Comparison of ENCODE assay signal across 6 cellular contexts in the genomic region with DNA sequence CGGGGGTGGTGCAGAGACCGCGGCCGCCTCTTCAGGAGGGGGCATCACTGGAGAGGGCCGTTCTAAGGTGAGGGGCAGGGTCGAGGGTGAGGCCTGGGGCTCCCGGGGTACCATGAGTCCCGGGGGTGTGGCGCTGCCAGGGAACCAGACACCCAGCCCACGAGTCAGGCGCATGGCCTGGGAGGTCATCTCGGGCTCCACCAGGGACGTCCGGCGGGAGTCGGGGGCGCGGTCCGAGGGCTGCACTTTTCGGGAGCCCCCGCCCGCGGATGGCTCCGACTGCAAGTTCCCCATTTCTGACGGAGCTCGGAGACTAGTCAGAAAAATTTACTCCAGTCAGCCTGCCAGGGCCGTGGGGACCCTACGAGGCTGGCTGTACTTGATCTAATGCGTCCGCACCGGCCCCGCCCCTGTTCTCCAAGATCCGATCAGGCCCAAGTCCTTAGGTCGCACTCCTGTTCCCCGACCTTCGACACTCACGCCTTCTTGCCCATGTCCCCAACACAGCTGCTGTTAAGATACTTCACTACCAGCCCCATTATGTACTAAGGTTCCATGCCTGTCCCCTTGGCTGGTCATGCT. TPM values are rescaled to one million over a fixed set of nuclear protein-coding genes. Genes with fewer than 3 reads are reported as not detected.
DNase-seq lines count a peak whose midpoint lies in the region; ATAC-seq and TF ChIP-seq lines count a peak whose summit lies in the region.

No MANE protein-coding gene starts in this region.

- H3K4me1 ChIP-seq in Peyer's patch (peaks cover 4 to 40% (median 27%) of the 10 kb centered on the region in 4 donors), iPS DF 6.9 (ENCODE audit: control insufficient read depth, insufficient read depth, low read length) (peaks cover 6% of the 10 kb centered on the region; the same call in 1 of the 2 replicates)

- WGBS in iPS DF 6.9 (ENCODE audit: insufficient coverage, insufficient read length): no CpG with 5 or more reads among the region's 37 CpGs

- POLR2A ChIA-PET in AG04450 (lab: Yijun Ruan, JAX): interaction anchor here (0.5 to 3.5 kb wide), 5 partner anchors 9 to 232 kb away, joined by 4 to 49 read pairs (median 8); a partner anchor contains a TSS

- TF ChIP-seq CTCF in AG04450 (IDR thresholded peaks at IDR 0.05; ENCODE audit: low read depth, low read length) (no peak), Peyer's patch (IDR thresholded peaks at IDR 0.05) (no peak)

- H3K9me3 ChIP-seq in AG04450 (ENCODE audit: control insufficient read depth, insufficient read depth, low read length) (peaks cover 4% of the 10 kb centered on the region; the same call in 1 of the 2 replicates), Peyer's patch (no peaks in the 10 kb centered on the region), iPS DF 6.9 (ENCODE audit: control insufficient read depth, insufficient read depth, low read length) (no peaks in the 10 kb centered on the region)

- TF ChIP-seq POLR2A in Peyer's patch (IDR thresholded peaks at IDR 0.05): no peak

- CTCF ChIA-PET in AG04450 (lab: Charles Lee): interaction anchor here (1.0 to 1.8 kb wide), 7 partner anchors 12 to 485 kb away, joined by 3 to 37 read pairs (median 5); a partner anchor contains a TSS

- H3K4me3 ChIP-seq in AG04450 (ENCODE audit: low read depth, low read length) (peak overlapping the region; percentile 93), Peyer's patch (peak overlapping the region; percentile 33 to 74 (median 50)), iPS DF 6.9 (ENCODE audit: low read length) (peak overlapping the region; percentile 57; the same call in 1 of the 2 replicates)

- no peaks in the 10 kb centered on the region for H3K27me3 ChIP-seq in AG04450 (ENCODE audit: control insufficient read depth, insufficient read depth, low read length)
- H3K27me3 ChIP-seq in Peyer's patch: no peaks in the 10 kb centered on the region
- no peaks in the 10 kb centered on the region for H3K27me3 ChIP-seq in iPS DF 6.9 (ENCODE audit: control insufficient read depth, insufficient read depth, low read length)

- H3K27ac ChIP-seq in AG04450 (ENCODE audit: low read depth, low read length): no peak overlapping the region
- H3K27ac ChIP-seq in Peyer's patch: peak overlapping the region in 3 of 4 donors; percentile 70 to 95 (median 90)
- no peak overlapping the region for H3K27ac ChIP-seq in iPS DF 6.9 (ENCODE audit: low read length)

- H3K36me3 ChIP-seq in Peyer's patch: peaks cover 0 to 28% (median 0%) of the 10 kb centered on the region in 3 donors
- peaks cover 3% of the 10 kb centered on the region for H3K36me3 ChIP-seq in iPS DF 6.9 (ENCODE audit: control insufficient read depth, insufficient read depth, low read length)

- ATAC-seq in HG03135 (IDR thresholded peaks at IDR 0.05; ENCODE audit: unreplicated experiment): no peak
- no peak for ATAC-seq in GM18861 (IDR thresholded peaks at IDR 0.05; ENCODE audit: unreplicated experiment)

- DNase-seq in AG04450 (ENCODE audit: low read depth, low spot score): no peak
- peak in 2 of 3 donors; percentile 81 to 86 for DNase-seq in Peyer's patch
- no peak for DNase-seq in iPS DF 6.9 (ENCODE audit: low read depth, low spot score)
- no peak for DNase-seq in NCI-H187 treated with DMSO at 0.1 percent for 48 hours (lab: John Stamatoyannopoulos, UW)

RNA-seq across cellular contexts. Expression of a gene that starts 0.8 kb away (rescaled TPM):
- 0.15 and 0.27 TPM in 2 replicates for polyA plus RNA-seq in AG04450 (2011; rRNA removed)
- polyA minus RNA-seq in AG04450 (2011; rRNA and poly(A)+ RNA removed): 0.17 TPM in 1 of 2 replicates, not detected in the other
- total RNA-seq in Peyer's patch: 10 to 100 TPM in 1 of 4 donors, 1 to 10 TPM in 3; 2.5 to 10.1 (median 6.2) TPM

RNA-seq across cellular contexts. Expression of a gene that starts 1.4 kb away (rescaled TPM):
- 2.5 and 3.6 TPM in 2 replicates for polyA plus RNA-seq in AG04450 (2011; rRNA removed)
- polyA minus RNA-seq in AG04450 (2011; rRNA and poly(A)+ RNA removed): 5.0 and 8.6 TPM in 2 replicates
- 1 to 10 TPM in 2 of 4 donors, under 1 TPM in 1, not detected in 1; 0.88 to 5.9 (median 2.4) TPM for total RNA-seq in Peyer's patch

RNA-seq across cellular contexts. Expression of a gene that starts 12.7 kb away (rescaled TPM):
- 287 and 328 TPM in 2 replicates for polyA plus RNA-seq in AG04450 (2011; rRNA removed)
- 184 and 269 TPM in 2 replicates for polyA minus RNA-seq in AG04450 (2011; rRNA and poly(A)+ RNA removed)
- 100 to 1,000 TPM; 118 to 211 (median 164) TPM for total RNA-seq in Peyer's patch

RNA-seq across cellular contexts. Expression of a gene that starts 15.8 kb away (rescaled TPM):
- 5.0 and 7.9 TPM in 2 replicates for polyA plus RNA-seq in AG04450 (2011; rRNA removed)
- 4.0 and 5.4 TPM in 2 replicates for polyA minus RNA-seq in AG04450 (2011; rRNA and poly(A)+ RNA removed)
- total RNA-seq in Peyer's patch: 10 to 100 TPM; 28.9 to 76.8 (median 48.1) TPM

RNA-seq across cellular contexts. Expression of a gene that starts 39.0 kb away (rescaled TPM):
- polyA plus RNA-seq in AG04450 (2011; rRNA removed): not detected in 2 replicates
- not detected in 2 replicates for polyA minus RNA-seq in AG04450 (2011; rRNA and poly(A)+ RNA removed)
- total RNA-seq in Peyer's patch: 1 to 10 TPM in 2 of 4 donors, under 1 TPM in 2; 0.70 to 9.1 (median 1.7) TPM

Comparison
In these comparisons a context has a peak if more than half of its experiments do, and no peak if none do; other contexts are left out.
1. DNase-seq: peak in Peyer's patch (2 of 3); none in AG04450 (single experiment), iPS DF 6.9 (single experiment) and NCI-H187 treated with DMSO at 0.1 percent for 48 hours (single experiment).
2. H3K27ac ChIP-seq: peak in Peyer's patch (3 of 4); none in AG04450 (single experiment) and iPS DF 6.9 (single experiment).
3. Peak in every context shown above with its lines, with median percentiles within 50 percentile points of each other: H3K4me3 ChIP-seq.